Comparison of ENCODE assay signal across 12 cellular contexts in genomic region chr17:28484296-28484695, GRCh38. TPM values are rescaled to one million over a fixed set of nuclear protein-coding genes. Genes with fewer than 3 reads are reported as not detected.
DNase-seq lines count a peak whose midpoint lies in the region; ATAC-seq, FAIRE-seq and TF ChIP-seq lines count a peak whose summit lies in the region.
"Had no signal": no experiment of that assay in that cellular context is flagged by ENCODE, and none has a peak within 500 bp of the region (broad histone marks: within the 10 kb centered on the region; RNA-seq: fewer than 3 reads in every experiment).

No MANE protein-coding gene starts in this region.

- H3K9me3 Mint-ChIP-seq in activated T-cell treated with anti-CD3 and anti-CD28 coated beads, Interleukin-2, amount 50 U/mL, for 72 hours: no peaks in the 10 kb centered on the region
- no peaks in the 10 kb centered on the region for H3K9me3 Mint-ChIP-seq in H9
- H3K9me3 Mint-ChIP-seq: activated naive CD4-positive, alpha-beta T cell treated with anti-CD3 and anti-CD28 coated beads, Interleukin-2, amount 10 ng/mL, durations not matched to agents 7 days and 5 days had no signal

- H2BK20ac ChIP-seq in H9 (ENCODE audit: low read depth, low read length, poor library complexity, severe bottlenecking): no peak overlapping the region

- ATAC-seq in activated T-cell treated with anti-CD3 and anti-CD28 coated beads, Interleukin-2, amount 50 U/mL, for 72 hours (replicated peaks in 1 of 2): peak; percentile 72 to 85
- ATAC-seq in GM21786 (IDR thresholded peaks at IDR 0.05; ENCODE audit: unreplicated experiment) (peak; percentile 84), HG03469 (IDR thresholded peaks at IDR 0.05; ENCODE audit: unreplicated experiment) (peak; percentile 63)

- no peaks in the 10 kb centered on the region for H3K27me3 ChIP-seq in H9 (ENCODE audit: insufficient read depth, low read length)
- H3K27me3 ChIP-seq: MG63 had no signal

- H4K5ac ChIP-seq in H9 (ENCODE audit: insufficient read length, low read depth, low read length): no peak overlapping the region

- no peak overlapping the region for H3K9ac ChIP-seq in H9 (ENCODE audit: extremely low read depth, insufficient read length, low read length)

- no peak overlapping the region for H3K56ac ChIP-seq in H9 (ENCODE audit: insufficient read length, low read depth, low read length)

- H3T11ph ChIP-seq in H9 (ENCODE audit: low read length): no peak overlapping the region

- no peaks in the 10 kb centered on the region for H3K36me3 Mint-ChIP-seq in activated T-cell treated with anti-CD3 and anti-CD28 coated beads, Interleukin-2, amount 50 U/mL, for 72 hours (ENCODE audit: insufficient read depth in 2 of 2)
- no peaks in the 10 kb centered on the region for H3K36me3 Mint-ChIP-seq in H9 (ENCODE audit: insufficient read depth in 1 of 3, low read depth in 3 of 3)
- H3K36me3 Mint-ChIP-seq: activated naive CD4-positive, alpha-beta T cell treated with anti-CD3 and anti-CD28 coated beads, Interleukin-2, amount 10 ng/mL, durations not matched to agents 7 days and 5 days had no signal

- H3K4me2 ChIP-seq in H9 (ENCODE audit: insufficient read depth, insufficient read length, low read length): no peak overlapping the region

- FAIRE-seq in HTR-8/SVneo (lab: Jason Lieb, UNC): no peak

- no peak overlapping the region for H2AK5ac ChIP-seq in H9 (ENCODE audit: insufficient read length, low read length)

- H3K18ac ChIP-seq in H9 (ENCODE audit: insufficient read length, low read depth, low read length): no peak overlapping the region

- no peak overlapping the region for H2BK120ac ChIP-seq in H9 (ENCODE audit: low read depth, low read length, poor library complexity, severe bottlenecking)

- peak in 1 of 2 donors; percentile 19 for DNase-seq in activated T-cell treated with anti-CD3 and anti-CD28 coated beads, Interleukin-2, amount 50 U/mL, for 72 hours
- DNase-seq in activated T-cell treated with anti-CD3 and anti-CD28 coated beads, Interleukin-2, amount 50 U/mL, for 48 hours: no peak
- DNase-seq in coronary artery (ENCODE audit: low spot score) (no peak), HTR-8/SVneo (ENCODE audit: insufficient read length, low spot score) (no peak), SHP77 (lab: John Stamatoyannopoulos, UW) (no peak), H9 (no peak)
- DNase-seq: activated naive CD4-positive, alpha-beta T cell treated with anti-CD3 and anti-CD28 coated beads, Interleukin-2, amount 10 ng/mL, durations not matched to agents 7 days and 5 days; hippocampal formation; MG63 had no signal

- no peak overlapping the region for H4K91ac ChIP-seq in H9 (ENCODE audit: insufficient read length, low read depth, low read length)

- H3K4me3 ChIP-seq in coronary artery: no peak overlapping the region
- H3K4me3 ChIP-seq: MG63, skin epidermis had no signal

- no peaks in the 10 kb centered on the region for H3K79me2 ChIP-seq in H9 (ENCODE audit: insufficient read depth, low read length)

- no CpG with 5 or more reads among the region's 2 CpGs for WGBS in H9 (ENCODE audit: extremely low coverage, insufficient read length, low lambda C conversion rate)

- H3K4me1 ChIP-seq in H9 (ENCODE audit: insufficient read depth, low read length): no peaks in the 10 kb centered on the region; the same call in 1 of the 2 replicates

- H3K27me3 Mint-ChIP-seq in activated T-cell treated with anti-CD3 and anti-CD28 coated beads, Interleukin-2, amount 50 U/mL, for 72 hours (ENCODE audit: low read depth): no peaks in the 10 kb centered on the region
- H3K27me3 Mint-ChIP-seq in H9 (ENCODE audit: low read depth): peaks cover 12% of the 10 kb centered on the region

- no peaks in the 10 kb centered on the region for H4K20me1 ChIP-seq in H9 (ENCODE audit: control insufficient read depth, insufficient read depth, insufficient read length)

- H3K4me3 Mint-ChIP-seq in activated T-cell treated with anti-CD3 and anti-CD28 coated beads, Interleukin-2, amount 50 U/mL, for 72 hours: no peak overlapping the region
- H3K4me3 Mint-ChIP-seq in H9: no peak overlapping the region
- H3K4me3 Mint-ChIP-seq: activated naive CD4-positive, alpha-beta T cell treated with anti-CD3 and anti-CD28 coated beads, Interleukin-2, amount 10 ng/mL, durations not matched to agents 7 days and 5 days had no signal

- H3K27ac ChIP-seq in coronary artery (no peak overlapping the region), H9 (ENCODE audit: insufficient read length, low read depth, low read length) (no peak overlapping the region)
- H3K27ac ChIP-seq: skin epidermis had no signal

- H2BK5ac ChIP-seq in H9 (ENCODE audit: insufficient read length, low read length): no peak overlapping the region

- no peak overlapping the region for H4K8ac ChIP-seq in H9 (replicated peaks; ENCODE audit: insufficient read length, low read depth, low read length)

- no peaks in the 10 kb centered on the region for H3K9me3 ChIP-seq in H9 (ENCODE audit: control insufficient read depth, low read depth, low read length)
- H3K9me3 ChIP-seq: MG63 had no signal

- H3K23me2 ChIP-seq in H9 (ENCODE audit: insufficient read length, low read depth, low read length, poor library complexity, severe bottlenecking): no peaks in the 10 kb centered on the region

- H3K4me1 Mint-ChIP-seq in activated T-cell treated with anti-CD3 and anti-CD28 coated beads, Interleukin-2, amount 50 U/mL, for 72 hours (ENCODE audit: low read depth): peaks cover 12% of the 10 kb centered on the region
- peaks cover 18 to 37% of the 10 kb centered on the region in 2 experiments for H3K4me1 Mint-ChIP-seq in H9

- no peaks in the 10 kb centered on the region for H3K79me1 ChIP-seq in H9 (ENCODE audit: insufficient read depth, low read depth, low read length, poor library complexity, severe bottlenecking)

- no peak overlapping the region for H3K4ac ChIP-seq in H9 (ENCODE audit: low read depth, low read length)

- no peak for TF ChIP-seq CTCF in coronary artery (IDR thresholded peaks at IDR 0.05)
- no peak for TF ChIP-seq CTCF in H9 (conservative IDR thresholded peaks at IDR 0.05)

- H3K14ac ChIP-seq in H9 (ENCODE audit: insufficient read depth, low read length): no peak overlapping the region

- H3K23ac ChIP-seq in H9 (ENCODE audit: insufficient read length, low read depth, low read length): no peak overlapping the region

- no peak overlapping the region for H2AFZ ChIP-seq in H9 (ENCODE audit: low read length)

- H2BK12ac ChIP-seq in H9 (ENCODE audit: insufficient read length, low read depth, low read length): no peak overlapping the region

- H2BK15ac ChIP-seq in H9 (ENCODE audit: low read depth, low read length): no peak overlapping the region

- no peak overlapping the region for H3K27ac Mint-ChIP-seq in activated T-cell treated with anti-CD3 and anti-CD28 coated beads, Interleukin-2, amount 50 U/mL, for 72 hours
- H3K27ac Mint-ChIP-seq in H9: peak overlapping the region in 1 of 3 experiments; percentile 88; a peak in 1 of 7 replicates
- H3K27ac Mint-ChIP-seq: activated naive CD4-positive, alpha-beta T cell treated with anti-CD3 and anti-CD28 coated beads, Interleukin-2, amount 10 ng/mL, durations not matched to agents 7 days and 5 days had no signal

RNA-seq across cellular contexts. Expression of gene SLC13A2, which starts 10.9 kb away (rescaled TPM):
- total RNA-seq in activated T-cell treated with anti-CD3 and anti-CD28 coated beads, Interleukin-2, amount 50 U/mL, for 72 hours: not detected
- total RNA-seq in H9 (2021): not detected in 2 replicates

RNA-seq across cellular contexts. Expression of gene FOXN1, which starts 21.9 kb away (rescaled TPM):
- total RNA-seq in activated T-cell treated with anti-CD3 and anti-CD28 coated beads, Interleukin-2, amount 50 U/mL, for 72 hours: not detected
- not detected in 2 replicates for total RNA-seq in H9 (2021)
